In the genomic region with DNA sequence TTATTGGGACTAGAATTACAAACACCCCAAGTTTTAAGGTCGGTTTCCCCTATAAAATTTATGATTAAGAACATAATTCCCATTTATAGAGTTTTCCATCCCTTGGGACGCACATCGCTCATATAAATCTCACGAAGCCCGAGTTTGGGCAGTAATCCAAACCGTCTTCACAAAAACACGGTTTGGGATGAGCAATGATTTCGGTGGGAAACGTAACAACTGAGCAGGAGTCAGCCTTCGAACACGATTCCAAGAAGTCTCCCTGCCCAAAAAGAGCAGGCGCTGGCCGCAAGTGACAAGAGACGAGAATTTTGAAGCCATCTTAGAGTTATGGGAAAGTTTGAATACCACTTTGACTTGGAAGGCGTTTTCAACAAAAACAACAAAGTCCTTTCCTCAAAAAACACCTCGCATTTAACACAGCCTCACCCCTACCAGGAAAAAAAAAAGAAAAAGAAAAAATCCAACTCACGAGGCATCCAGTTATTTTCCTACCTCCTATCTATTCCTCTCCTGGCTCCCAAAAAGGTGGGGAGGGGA, we compare ENCODE assay signal across 8 cellular contexts. TPM values are rescaled to one million over a fixed set of nuclear protein-coding genes. Genes with fewer than 3 reads are reported as not detected.
DNase-seq lines count a peak whose midpoint lies in the region; ATAC-seq and TF ChIP-seq lines count a peak whose summit lies in the region.

No MANE protein-coding gene starts in this region.

- H3K27ac ChIP-seq in AG04450 (ENCODE audit: low read depth, low read length) (peak overlapping the region; percentile 47), subcutaneous abdominal adipose tissue (ENCODE audit: low read depth, low read length) (peak overlapping the region; percentile 87)

- in situ Hi-C loops in astrocyte of the cerebellum (cut with HindIII; ENCODE audit: low sequenced_read_pairs): no loop called here

- H3K9me3 ChIP-seq in AG04450 (ENCODE audit: control insufficient read depth, insufficient read depth, low read length) (no peaks in the 10 kb centered on the region), subcutaneous abdominal adipose tissue (ENCODE audit: control insufficient read depth in 5 of 5, low read length in 5 of 5) (no peaks in the 10 kb centered on the region)

- no peak for DNase-seq in AG04450 (ENCODE audit: low read depth, low spot score)
- DNase-seq in HEK293T (ENCODE audit: extremely low spot score): no peak
- no peak for DNase-seq in astrocyte of the cerebellum (ENCODE audit: low read depth)
- peak; percentile 46 for DNase-seq in kidney tubule cell (ENCODE audit: low spot score)
- DNase-seq in activated CD4-positive, CD25-positive, alpha-beta regulatory T cell treated with anti-CD3 and anti-CD28 coated beads, Interleukin-2, amount 50 U/mL, for 72 hours: no peak
- no peak for DNase-seq in epidermal melanocyte (ENCODE audit: insufficient read length, low spot score)

- peaks cover 0 to 7% (median 0%) of the 10 kb centered on the region in 5 donors for H3K36me3 ChIP-seq in subcutaneous abdominal adipose tissue (ENCODE audit: control insufficient read depth in 5 of 5, insufficient read depth in 5 of 5, low read length in 5 of 5)

- H3K4me1 ChIP-seq in subcutaneous abdominal adipose tissue (ENCODE audit: control insufficient read depth in 5 of 5, insufficient read depth in 5 of 5, low read length in 5 of 5): peaks cover 8 to 44% (median 39%) of the 10 kb centered on the region in 5 donors

- peak overlapping the region; percentile 75 for H3K4me3 ChIP-seq in AG04450 (ENCODE audit: low read depth, low read length)
- H3K4me3 ChIP-seq in astrocyte of the cerebellum (ENCODE audit: low read depth, low read length): peak overlapping the region; percentile 76
- H3K4me3 ChIP-seq in subcutaneous abdominal adipose tissue (ENCODE audit: low read depth in 1 of 5, low read length in 5 of 5): peak overlapping the region; percentile 67 to 79 (median 72)

- ATAC-seq in HG03097 (IDR thresholded peaks at IDR 0.05; ENCODE audit: low FRiP score, unreplicated experiment): no peak

- H3K27me3 ChIP-seq in AG04450 (ENCODE audit: control insufficient read depth, insufficient read depth, low read length) (peaks cover 2% of the 10 kb centered on the region), subcutaneous abdominal adipose tissue (ENCODE audit: control insufficient read depth in 5 of 5, insufficient read depth in 4 of 5, low read length in 5 of 5) (peaks cover 0 to 3% (median under 1%) of the 10 kb centered on the region in 5 donors)

- H3K9ac ChIP-seq in subcutaneous abdominal adipose tissue (ENCODE audit: low read length in 5 of 5): peak overlapping the region; percentile 69 to 87 (median 85)

- POLR2A ChIA-PET in AG04450 (lab: Yijun Ruan, JAX) (no interaction called here), HEK293T (lab: Yijun Ruan, JAX) (no interaction called here)

- TF ChIP-seq CTCF in AG04450 (IDR thresholded peaks at IDR 0.05; ENCODE audit: low read depth, low read length) (no peak), astrocyte of the cerebellum (IDR thresholded peaks at IDR 0.05; ENCODE audit: low read depth, low read length, missing control alignments) (no peak)

- CTCF ChIA-PET in AG04450 (lab: Charles Lee): no interaction called here
- CTCF ChIA-PET in HEK293T (lab: Yijun Ruan, JAX): no interaction called here

TF ChIP-seq in HEK293T, 16 proteins besides CTCF, POLR2A, EP300 and RAD21:
- TF ChIP-seq HDGF (IDR thresholded peaks at IDR 0.05; ENCODE audit: borderline replicate concordance) (no peak), L3MBTL2 (conservative IDR thresholded peaks at IDR 0.05) (peak; percentile 73)

RNA-seq across cellular contexts. Expression of a gene that starts 1.7 kb away (rescaled TPM):
- polyA plus RNA-seq in AG04450 (2011; rRNA removed): 76.2 and 76.9 TPM in 2 replicates
- polyA minus RNA-seq in AG04450 (2011; rRNA and poly(A)+ RNA removed): 63.2 and 73.7 TPM in 2 replicates

RNA-seq across cellular contexts. Expression of a gene that starts 46.5 kb away (rescaled TPM):
- 15.3 and 16.7 TPM in 2 replicates for polyA plus RNA-seq in AG04450 (2011; rRNA removed)
- 3.3 and 3.7 TPM in 2 replicates for polyA minus RNA-seq in AG04450 (2011; rRNA and poly(A)+ RNA removed)
